27 cellular contexts compared by ENCODE assay signal in the genomic region with DNA sequence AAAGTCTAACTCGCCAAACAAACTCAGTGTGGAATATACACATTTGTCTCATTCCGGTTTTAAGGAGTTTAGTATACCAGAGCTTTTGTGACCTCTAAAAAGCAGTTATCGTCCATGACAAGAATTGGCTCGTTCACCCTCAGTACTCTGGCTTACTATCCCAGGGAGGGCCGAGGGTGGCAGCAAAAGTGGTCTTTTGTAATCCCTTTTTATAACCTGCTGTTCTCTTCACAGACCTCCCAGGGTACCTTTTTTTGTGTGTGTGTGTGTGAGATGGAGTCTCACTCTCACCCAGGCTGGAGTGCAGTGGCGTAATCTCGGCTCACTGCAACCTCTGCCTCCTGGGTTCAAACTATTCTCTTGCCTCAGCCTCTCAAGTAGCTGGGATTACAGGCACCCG.
"Had no signal": no experiment of that assay in that cellular context is flagged by ENCODE, and none has a peak within 500 bp of the region (broad histone marks: within the 10 kb centered on the region; RNA-seq: fewer than 3 reads in every experiment).

No MANE protein-coding gene starts in this region.

- ATAC-seq: activated CD8-positive, alpha-beta T cell treated with anti-CD3 and anti-CD28 coated beads, Interleukin-2, amount 10 ng/mL, durations not matched to agents 7 days and 5 days; activated naive CD4-positive, alpha-beta T cell treated with anti-CD3 and anti-CD28 coated beads, Interleukin-2, amount 50 U/mL, for 72 hours; activated naive CD8-positive, alpha-beta T cell treated with anti-CD3 and anti-CD28 coated beads, Interleukin-2, amount 50 U/mL, for 24 hours; activated T-cell treated with anti-CD3 and anti-CD28 coated beads, Interleukin-2, amount 50 U/mL, for 4 hours; body of pancreas; SK-N-SH treated with all-trans-retinoic acid at 6 μM for 48 hours; WTC11 had no signal

- H3K27ac ChIP-seq: ascending aorta, body of pancreas, SJSA1 had no signal

- H3K27me3 ChIP-seq: ascending aorta, body of pancreas, SJSA1 had no signal

- DNase-seq: activated CD4-positive, alpha-beta T cell treated with anti-CD3 and anti-CD28 coated beads for 48 hours; activated CD4-positive, alpha-beta T cell treated with anti-CD3 and anti-CD28 coated beads, Interleukin-2, amount 50 U/mL, for 4 hours; activated CD4-positive, CD25-positive, alpha-beta regulatory T cell treated with anti-CD3 and anti-CD28 coated beads, Interleukin-2, amount 50 U/mL, for 72 hours; activated CD8-positive, alpha-beta memory T cell treated with anti-CD3 and anti-CD28 coated beads, Interleukin-2, amount 50 U/mL, for 48 hours; activated CD8-positive, alpha-beta T cell treated with anti-CD3 and anti-CD28 coated beads, Interleukin-2, amount 10 ng/mL, durations not matched to agents 7 days and 5 days; activated effector memory CD4-positive, alpha-beta T cell treated with anti-CD3 and anti-CD28 coated beads, Interleukin-2, amount 50 U/mL, for 16 hours; activated naive CD4-positive, alpha-beta T cell treated with Interleukin-2 at 50 U/mL for 16 hours; activated naive CD8-positive, alpha-beta T cell treated with anti-CD3 and anti-CD28 coated beads, Interleukin-2, amount 50 U/mL, for 24 hours; activated T-cell treated with anti-CD3 and anti-CD28 coated beads, Interleukin-2, amount 50 U/mL, for 4 hours; amniotic stem cell; body of pancreas; KG1; NCI-H1048; NCI-H1694; NCI-H2029; NCI-H2107; NCI-H2171 treated with DMSO at 0.1 percent for 48 hours; NCI-H226; NCI-H526 treated with DMSO at 0.1 percent for 48 hours; NCI-H82; SHP77; SW 1271 had no signal

- H3K9me3 ChIP-seq: ascending aorta, body of pancreas, SJSA1 had no signal

- H3K4me3 ChIP-seq: ascending aorta, body of pancreas, SJSA1 had no signal
